Comparison of ENCODE assay signal across 10 cellular contexts in the genomic region with DNA sequence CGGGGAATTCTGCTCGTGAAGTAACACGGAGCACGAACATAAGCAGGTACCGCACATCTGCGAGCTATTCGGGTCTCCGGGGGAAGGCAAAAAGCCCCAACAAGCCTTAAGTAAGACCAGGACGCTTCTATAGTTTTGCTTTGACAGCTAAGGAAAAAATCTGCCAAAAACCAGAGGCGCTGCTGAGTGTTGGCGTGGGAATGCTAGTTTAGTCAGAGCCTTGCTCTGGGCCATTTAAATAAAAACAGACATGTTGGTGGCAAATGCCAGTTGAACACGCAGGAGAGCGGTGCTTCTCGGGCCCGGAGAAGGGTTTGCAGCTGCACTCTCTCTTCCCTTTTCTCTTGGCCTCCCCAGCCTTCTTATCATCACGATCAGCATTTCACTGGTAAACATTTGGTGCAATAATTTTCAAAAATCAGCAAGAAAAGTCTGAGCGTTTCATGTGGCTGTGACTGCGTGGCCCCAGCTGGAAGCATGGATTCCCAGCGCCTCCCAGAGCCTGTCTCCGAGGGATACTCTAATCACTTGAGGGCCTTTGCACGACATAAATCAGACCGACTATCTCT. TPM values are rescaled to one million over a fixed set of nuclear protein-coding genes. Genes with fewer than 3 reads are reported as not detected.
DNase-seq lines count a peak whose midpoint lies in the region; ATAC-seq, FAIRE-seq and TF ChIP-seq lines count a peak whose summit lies in the region.
"Had no signal": no experiment of that assay in that cellular context is flagged by ENCODE, and none has a peak within 500 bp of the region (broad histone marks: within the 10 kb centered on the region; RNA-seq: fewer than 3 reads in every experiment).

No MANE protein-coding gene starts in this region.

- no peak for TF ChIP-seq POLR2A in K562 (conservative IDR thresholded peaks at IDR 0.05)

- TF ChIP-seq RAD21 in K562 (CRISPR knock-in tag; conservative IDR thresholded peaks at IDR 0.05 in 1 of 2, IDR thresholded peaks at IDR 0.05 in 1 of 2), result 0 out of 4 replicates have a peak, but pooled peaks of 1 of the 2 experiments have one; percentile 7

- H3K36me3 ChIP-seq in K562 (ENCODE audit: control insufficient read depth, insufficient read depth, low read length) (no peaks in the 10 kb centered on the region), mesendoderm (ENCODE audit: control insufficient read depth, insufficient read depth, low read length) (no peaks in the 10 kb centered on the region)

- H3K9ac ChIP-seq in K562 (ENCODE audit: insufficient read depth in 1 of 2, low read depth in 2 of 2, low read length in 2 of 2) (0 out of 4 replicates have a peak overlapping the region, but pooled peaks of 1 of the 2 experiments have one; percentile 56), mesendoderm (ENCODE audit: low read length) (no peak overlapping the region)

- peak overlapping the region; percentile 72 for H3K27ac ChIP-seq in HL-60 (replicated peaks)
- H3K27ac ChIP-seq in K562 (ENCODE audit: extremely low read depth, low read depth, low read length), result no peak overlapping the region
- H3K27ac ChIP-seq in mesendoderm (ENCODE audit: low read depth, low read length), result no peak overlapping the region

- CTCF ChIA-PET in K562 (lab: Yijun Ruan, JAX; ENCODE audit: low intra/inter-chr PET ratio), result no interaction called here

- no peaks in the 10 kb centered on the region for H3K9me3 ChIP-seq in K562 (replicated peaks; ENCODE audit: control insufficient read depth, insufficient read depth, low read depth, low read length)

- H2BK15ac ChIP-seq in mesendoderm (replicated peaks; ENCODE audit: low read depth), result no peak overlapping the region

- H3K27me3 ChIP-seq in HL-60 (ENCODE audit: insufficient read depth, poor library complexity, severe bottlenecking) (no peaks in the 10 kb centered on the region), K562 (ENCODE audit: control insufficient read depth in 2 of 2, insufficient read depth in 2 of 2, low read length in 2 of 2) (peaks cover 0 to 5% of the 10 kb centered on the region in 2 experiments; a peak in 1 of 5 replicates), mesendoderm (ENCODE audit: insufficient read depth, low read length, poor library complexity) (no peaks in the 10 kb centered on the region)

- POLR2A ChIA-PET in K562 (lab: Yijun Ruan, JAX), result interaction anchor here (0.7 to 1.3 kb wide), 4 partner anchors 10 to 305 kb away, joined by 3 to 6 read pairs (median 4); no protein-coding TSS in a partner anchor

- H2BK120ac ChIP-seq in mesendoderm (ENCODE audit: low read depth, low read length), result no peak overlapping the region

- no peak overlapping the region for H3K4ac ChIP-seq in mesendoderm (ENCODE audit: low read depth, low read length)

- no peaks in the 10 kb centered on the region for H3K79me2 ChIP-seq in K562 (ENCODE audit: control insufficient read depth, insufficient read depth, low read length)
- H3K79me2 ChIP-seq in mesendoderm (ENCODE audit: control insufficient read depth, insufficient read depth, low read length), result no peaks in the 10 kb centered on the region

- H4K8ac ChIP-seq in mesendoderm (ENCODE audit: low read depth, low read length), result no peak overlapping the region

- peak overlapping the region; percentile 31 for H3K18ac ChIP-seq in mesendoderm (ENCODE audit: low read length)

- ATAC-seq in K562 (peak; percentile 29), HG03378 (IDR thresholded peaks at IDR 0.05; ENCODE audit: unreplicated experiment) (no peak), GM18870 (IDR thresholded peaks at IDR 0.05; ENCODE audit: unreplicated experiment) (no peak), HG02938 (IDR thresholded peaks at IDR 0.05; ENCODE audit: unreplicated experiment) (no peak)

- H4K5ac ChIP-seq in mesendoderm (ENCODE audit: low read length), result no peak overlapping the region

- DNase-seq in AG09309 (ENCODE audit: low read depth), result peak; percentile 63
- DNase-seq in HL-60 (ENCODE audit: low read depth in 1 of 2, low spot score in 1 of 2), result peak in 1 of 2 experiments; percentile 85
- DNase-seq in K562 (ENCODE audit: extremely low read depth in 1 of 4, low spot score in 3 of 4), result peak in 1 of 4 experiments; percentile 27
- DNase-seq in mesendoderm, result no peak
- DNase-seq in frontal cortex (ENCODE audit: low spot score in 2 of 2), result no peak
- DNase-seq: cerebellar nuclear complex; stimulated activated CD4-positive, alpha-beta T cell treated with anti-CD3 and anti-CD28 coated beads, Interleukin-2, amount 100 ng/mL, for 48 hours had no signal

- no peak overlapping the region for H2AK5ac ChIP-seq in mesendoderm (ENCODE audit: low read length)

- intact Hi-C loops in K562 (cut with micrococcal nuclease), result no loop called here

- no peak overlapping the region for H2BK5ac ChIP-seq in mesendoderm (ENCODE audit: low read length)

- peak overlapping the region; percentile 67 for H3K56ac ChIP-seq in mesendoderm (ENCODE audit: low read length)

- peaks cover 22 to 75% of the 10 kb centered on the region in 2 experiments for H3K4me1 ChIP-seq in K562 (replicated peaks in 1 of 2; ENCODE audit: control insufficient read depth in 2 of 2, insufficient read depth in 2 of 2, low read length in 2 of 2)
- H3K4me1 ChIP-seq in mesendoderm (ENCODE audit: control insufficient read depth, low read depth, low read length), result peaks cover 16% of the 10 kb centered on the region

- peak; percentile 62; the same call in 1 of the 2 replicates for TF ChIP-seq EP300 in K562 (IDR thresholded peaks at IDR 0.05; ENCODE audit: low read length)

- no peaks in the 10 kb centered on the region for H4K20me1 ChIP-seq in K562 (replicated peaks; ENCODE audit: control insufficient read depth, insufficient read depth, low read length)

- H3K23ac ChIP-seq in mesendoderm (ENCODE audit: low read length), result no peak overlapping the region

- H3K9me1 ChIP-seq in K562 (ENCODE audit: control insufficient read depth, insufficient read depth, low read length), result peaks cover 2% of the 10 kb centered on the region

- no peaks in the 10 kb centered on the region for H3K79me1 ChIP-seq in mesendoderm (ENCODE audit: low read length)

- 30% methylated on average over 22 of the region's 22 CpGs for WGBS in K562 (ENCODE audit: insufficient coverage, low coverage, missing lambda C conversion rate)
- WGBS in mesendoderm (ENCODE audit: extremely low coverage, insufficient coverage, low lambda C conversion rate), result no CpG with 5 or more reads among the region's 22 CpGs

- BruUV-seq in K562 (replicated peaks; lab: Mats Ljungman, UMichigan), result no TSS peak

- peak overlapping the region; percentile 20 for H3K4me3 ChIP-seq in AG09309 (ENCODE audit: control insufficient read depth, low read depth, low read length)
- H3K4me3 ChIP-seq in HL-60 (replicated peaks; ENCODE audit: insufficient read depth, low read length), result no peak overlapping the region
- no peak overlapping the region for H3K4me3 ChIP-seq in K562
- no peak overlapping the region for H3K4me3 ChIP-seq in mesendoderm (ENCODE audit: low read length)

- peak; percentile 69 for FAIRE-seq in K562 (lab: Jason Lieb, UNC)
- no peak for FAIRE-seq in frontal cortex (lab: Jason Lieb, UNC)

- in situ Hi-C loops in K562 (cut with MboI), result no loop called here

- peak overlapping the region; percentile 53; the same call in 1 of the 2 replicates for H2AFZ ChIP-seq in K562 (ENCODE audit: low read depth, low read length)

- TF ChIP-seq CTCF in AG09309 (IDR thresholded peaks at IDR 0.05; ENCODE audit: control insufficient read depth, insufficient read depth, low read depth, low read length, missing control alignments), result peak; percentile 5
- TF ChIP-seq CTCF in HL-60 (IDR thresholded peaks at IDR 0.05; ENCODE audit: insufficient read depth, low read length), result no peak
- no peak for TF ChIP-seq CTCF in K562 (IDR thresholded peaks at IDR 0.05 in 2 of 3, conservative IDR thresholded peaks at IDR 0.05 in 1 of 3; ENCODE audit: insufficient read depth in 2 of 3, low read depth in 1 of 3, low read length in 3 of 3)

- H3K4me2 ChIP-seq in K562 (ENCODE audit: insufficient read depth, low read length), result peak overlapping the region; percentile 3; the same call in 1 of the 2 replicates
- H3K4me2 ChIP-seq in mesendoderm (ENCODE audit: low read length), result no peak overlapping the region

TF ChIP-seq in K562, 482 proteins besides CTCF, POLR2A, EP300 and RAD21 (continues in another document):
- TF ChIP-seq SRF (CRISPR knock-in tag; IDR thresholded peaks at IDR 0.05) (peak in 1 of 2 experiments; percentile 20; a peak in 1 of 4 replicates), L3MBTL2 (IDR thresholded peaks at IDR 0.05) (peak; percentile 85)
- TF ChIP-seq, protein P1, sequence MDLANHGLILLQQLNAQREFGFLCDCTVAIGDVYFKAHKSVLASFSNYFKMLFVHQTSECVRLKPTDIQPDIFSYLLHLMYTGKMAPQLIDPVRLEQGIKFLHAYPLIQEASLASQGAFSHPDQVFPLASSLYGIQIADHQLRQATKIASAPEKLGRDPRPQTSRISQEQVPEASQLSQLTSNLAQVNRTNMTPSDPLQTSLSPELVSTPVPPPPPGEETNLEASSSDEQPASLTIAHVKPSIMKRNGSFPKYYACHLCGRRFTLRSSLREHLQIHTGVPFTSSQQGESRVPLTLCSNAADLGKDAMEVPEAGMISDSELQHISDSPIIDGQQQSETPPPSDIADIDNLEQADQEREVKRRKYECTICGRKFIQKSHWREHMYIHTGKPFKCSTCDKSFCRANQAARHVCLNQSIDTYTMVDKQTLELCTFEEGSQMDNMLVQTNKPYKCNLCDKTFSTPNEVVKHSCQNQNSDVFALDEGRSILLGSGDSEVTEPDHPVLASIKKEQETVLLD (IDR thresholded peaks at IDR 0.05), result no peak

RNA-seq across cellular contexts. Expression of a gene that starts 6.4 kb away (rescaled TPM):
- 19.9 and 65.7 TPM in 2 replicates for total RNA-seq in K562 (2011; cell fraction: chromatin; rRNA removed; ENCODE audit: low replicate concordance)
- 52.4 and 65.7 TPM in 2 replicates for total RNA-seq in K562 (2011; cell fraction: nucleolus; rRNA removed)
- total RNA-seq in K562 (2011; cell fraction: nucleoplasm; rRNA removed), result 25.2 and 35.0 TPM in 2 replicates
- total RNA-seq in K562 (2014; rRNA removed), result 7.1 and 12.0 TPM in 2 replicates
- 0.69 and 0.73 TPM in 2 replicates for total RNA-seq in K562 (2014; rRNA removed; fragmentation: Illumina TruSeq; extraction: Trizol)
- total RNA-seq in K562 (2015; rRNA removed; fragmentation: Illumina TruSeq; extraction: Trizol), result 2.3 and 2.8 TPM in 2 replicates
- 26.7 and 31.4 TPM in 2 replicates for total RNA-seq in K562 (2021)
- 1.2 and 2.2 TPM in 2 replicates for polyA plus RNA-seq in K562 (2011; rRNA removed)
- polyA plus RNA-seq in K562 (2011; cell fraction: cytosol; rRNA removed), result 2.9 and 4.9 TPM in 2 replicates
- polyA plus RNA-seq in K562 (2011; cell fraction: nucleus; rRNA removed), result 13.3 and 22.9 TPM in 2 replicates
- polyA plus RNA-seq in K562 (2012), result 10.2 and 14.1 TPM in 2 replicates
- 2.6 and 6.3 TPM in 2 replicates for polyA plus RNA-seq in K562 (2014; fragmentation: Illumina TruSeq; extraction: Trizol)
- polyA plus RNA-seq in K562 (2014; fragmentation: Nextera tagmentation; extraction: Ambion mirVana), result under 1 TPM; 0.03 to 0.04 TPM
- polyA plus RNA-seq in K562 (2014; rRNA removed), result 8.2 and 8.6 TPM in 2 replicates
- 2.0 and 2.8 TPM in 2 replicates for polyA minus RNA-seq in K562 (2011; rRNA and poly(A)+ RNA removed)
- 35.0 and 45.4 TPM in 2 replicates for polyA minus RNA-seq in K562 (2011; cell fraction: cytosol; rRNA and poly(A)+ RNA removed)
- 15.9 and 18.9 TPM in 2 replicates for polyA minus RNA-seq in K562 (2011; cell fraction: nucleus; rRNA and poly(A)+ RNA removed)
- polyA plus RNA-seq in mesendoderm (2013, experiment 1 of 2), result 14.3 TPM
- polyA plus RNA-seq in mesendoderm (2013, experiment 2 of 2), result 14.2 TPM
- total RNA-seq in frontal cortex, result 15.9 TPM
